ENCODE assay signal across 35 cellular contexts in the genomic region with DNA sequence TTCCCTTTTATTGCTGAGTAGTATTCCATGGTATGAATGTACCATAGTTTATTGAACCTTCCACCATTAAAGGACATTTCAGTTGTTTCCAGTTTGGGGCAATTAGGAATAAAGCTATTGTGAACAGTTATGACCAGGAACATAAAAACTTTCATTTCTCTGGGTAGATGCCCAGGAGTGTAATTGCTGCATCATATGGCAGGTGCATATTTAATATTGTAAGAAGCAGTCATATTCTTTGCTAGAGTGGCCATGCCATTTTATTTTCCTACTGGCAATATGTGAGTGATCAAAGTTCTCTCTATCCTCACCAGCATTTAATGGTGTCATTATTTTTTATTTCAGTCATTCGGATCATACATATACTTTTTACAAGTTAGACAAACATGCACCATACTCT.
"Had no signal": no experiment of that assay in that cellular context is flagged by ENCODE, and none has a peak within 500 bp of the region (broad histone marks: within the 10 kb centered on the region; RNA-seq: fewer than 3 reads in every experiment).

No MANE protein-coding gene starts in this region.

- H3K4me3 Mint-ChIP-seq: activated B cell treated with CpG ODN at 0.5 μM for 24 hours; activated CD4-positive, alpha-beta memory T cell treated with anti-CD3 and anti-CD28 coated beads for 36 hours; activated CD4-positive, alpha-beta T cell treated with anti-CD3 and anti-CD28 coated beads, Interleukin-2, amount 10 ng/mL, durations not matched to agents 24 days and 14 days; activated CD8-positive, alpha-beta T cell treated with anti-CD3 and anti-CD28 coated beads for 36 hours; activated naive CD4-positive, alpha-beta T cell treated with anti-CD3 and anti-CD28 coated beads for 36 hours; activated naive CD8-positive, alpha-beta T cell treated with anti-CD3 and anti-CD28 coated beads for 36 hours; activated T-cell treated with anti-CD3 and anti-CD28 coated beads, Interleukin-2, amount 50 U/mL, for 4 hours; activated T-cell treated with anti-CD3 and anti-CD28 coated beads, Interleukin-2, amount 50 U/mL, for 72 hours; activated T-helper 1 cell treated with anti-CD3 and anti-CD28 coated beads, Interleukin-12 subunit alpha, Interleukin-12 subunit beta, Interleukin-2, Interleukin-4 antibody, amounts not matched to agents 30 ng/mL and 10 ng/mL and 1 ng/mL, durations not matched to agents 14 hours and 24 hours and 36 hours; activated T-helper 17 cell treated with anti-CD3 and anti-CD28 coated beads, Interleukin-2, amount 50 U/mL, for 72 hours; T-cell; T-helper 17 cell had no signal

- H3K27ac Mint-ChIP-seq: activated B cell treated with CpG ODN at 0.5 μM for 24 hours; activated CD4-positive, alpha-beta memory T cell treated with anti-CD3 and anti-CD28 coated beads for 36 hours; activated CD4-positive, alpha-beta T cell treated with anti-CD3 and anti-CD28 coated beads, Interleukin-2, amount 10 ng/mL, durations not matched to agents 24 days and 14 days; activated CD8-positive, alpha-beta T cell treated with anti-CD3 and anti-CD28 coated beads for 36 hours; activated naive CD4-positive, alpha-beta T cell treated with anti-CD3 and anti-CD28 coated beads for 36 hours; activated naive CD4-positive, alpha-beta T cell treated with anti-CD3 and anti-CD28 coated beads, Interleukin-2, amount 50 U/mL, for 72 hours; activated naive CD8-positive, alpha-beta T cell treated with anti-CD3 and anti-CD28 coated beads for 36 hours; activated T-cell treated with anti-CD3 and anti-CD28 coated beads, Interleukin-2, amount 50 U/mL, for 72 hours; activated T-helper 1 cell treated with anti-CD3 and anti-CD28 coated beads, Interleukin-12 subunit alpha, Interleukin-12 subunit beta, Interleukin-2, Interleukin-4 antibody, amounts not matched to agents 30 ng/mL and 10 ng/mL and 1 ng/mL, durations not matched to agents 14 hours and 24 hours and 36 hours; activated T-helper 17 cell treated with anti-CD3 and anti-CD28 coated beads, Interleukin-2, amount 50 U/mL, for 72 hours; T-cell; T-helper 17 cell had no signal

- H3K27me3 ChIP-seq: adrenal gland, body of pancreas, brain microvascular endothelial cell, breast epithelium had no signal

- DNase-seq: activated B cell treated with CpG ODN at 0.5 μM for 24 hours; activated CD4-positive, alpha-beta memory T cell treated with anti-CD3 and anti-CD28 coated beads for 36 hours; activated CD4-positive, alpha-beta T cell treated with anti-CD3 and anti-CD28 coated beads for 4 hours; activated CD4-positive, alpha-beta T cell treated with anti-CD3 and anti-CD28 coated beads, Interleukin-2, amount 10 ng/mL, durations not matched to agents 24 days and 14 days; activated CD4-positive, alpha-beta T cell treated with anti-CD3 and anti-CD28 coated beads, Interleukin-2, amount 50 U/mL, for 1 hour; activated CD4-positive, alpha-beta T cell treated with anti-CD3 and anti-CD28 coated beads, Interleukin-2, amount 50 U/mL, for 4 hours; activated CD4-positive, CD25-positive, alpha-beta regulatory T cell treated with anti-CD3 and anti-CD28 coated beads, Interleukin-2, amount 50 U/mL, for 72 hours; activated CD8-positive, alpha-beta memory T cell treated with anti-CD3 and anti-CD28 coated beads, Interleukin-2, amount 50 U/mL, for 4 hours; activated CD8-positive, alpha-beta T cell treated with anti-CD3 and anti-CD28 coated beads for 36 hours; activated effector memory CD4-positive, alpha-beta T cell treated with anti-CD3 and anti-CD28 coated beads, Interleukin-2, amount 50 U/mL, for 16 hours; activated gamma-delta T cell treated with Interleukin-2 at 50 U/mL for 16 hours; activated naive CD4-positive, alpha-beta T cell; activated naive CD4-positive, alpha-beta T cell treated with anti-CD3 and anti-CD28 coated beads for 36 hours; activated naive CD4-positive, alpha-beta T cell treated with anti-CD3 and anti-CD28 coated beads, Interleukin-2, amount 50 U/mL, for 16 hours; activated naive CD8-positive, alpha-beta T cell treated with anti-CD3 and anti-CD28 coated beads for 36 hours; activated T-cell treated with anti-CD3 and anti-CD28 coated beads for 4 hours; activated T-cell treated with anti-CD3 and anti-CD28 coated beads, Interleukin-2, amount 50 U/mL, for 1 hour; activated T-cell treated with anti-CD3 and anti-CD28 coated beads, Interleukin-2, amount 50 U/mL, for 4 hours; activated T-cell treated with anti-CD3 and anti-CD28 coated beads, Interleukin-2, amount 50 U/mL, for 72 hours; amniotic stem cell; aorta; body of pancreas; brain microvascular endothelial cell; central memory CD4-positive, alpha-beta T cell; T-cell; T-helper 17 cell; T-helper 9 cell had no signal

- H3K9me3 ChIP-seq: adrenal gland, body of pancreas, breast epithelium had no signal

- ATAC-seq: activated CD8-positive, alpha-beta T cell treated with anti-CD3 and anti-CD28 coated beads for 36 hours; activated naive CD4-positive, alpha-beta T cell treated with anti-CD3 and anti-CD28 coated beads, Interleukin-2, amount 50 U/mL, for 72 hours; activated T-cell treated with anti-CD3 and anti-CD28 coated beads, Interleukin-2, amount 50 U/mL, for 4 hours; activated T-cell treated with anti-CD3 and anti-CD28 coated beads, Interleukin-2, amount 50 U/mL, for 72 hours; activated T-helper 17 cell treated with anti-CD3 and anti-CD28 coated beads, Interleukin-2, amount 50 U/mL, for 72 hours; body of pancreas; T-cell; T-helper 17 cell had no signal

- H3K27ac ChIP-seq: adrenal gland, body of pancreas, brain microvascular endothelial cell, breast epithelium, VCaP had no signal

- H3K4me1 ChIP-seq: body of pancreas, breast epithelium had no signal

- H3K36me3 ChIP-seq: adrenal gland, brain microvascular endothelial cell, breast epithelium had no signal

- H3K9me3 Mint-ChIP-seq: activated B cell treated with CpG ODN at 0.5 μM for 24 hours; activated CD4-positive, alpha-beta memory T cell treated with anti-CD3 and anti-CD28 coated beads for 36 hours; activated CD4-positive, alpha-beta T cell treated with anti-CD3 and anti-CD28 coated beads, Interleukin-2, amount 10 ng/mL, durations not matched to agents 24 days and 14 days; activated CD8-positive, alpha-beta T cell treated with anti-CD3 and anti-CD28 coated beads for 36 hours; activated naive CD4-positive, alpha-beta T cell treated with anti-CD3 and anti-CD28 coated beads for 36 hours; activated naive CD4-positive, alpha-beta T cell treated with anti-CD3 and anti-CD28 coated beads, Interleukin-2, amount 50 U/mL, for 72 hours; activated naive CD8-positive, alpha-beta T cell treated with anti-CD3 and anti-CD28 coated beads for 36 hours; activated T-cell treated with anti-CD3 and anti-CD28 coated beads, Interleukin-2, amount 50 U/mL, for 4 hours; activated T-cell treated with anti-CD3 and anti-CD28 coated beads, Interleukin-2, amount 50 U/mL, for 72 hours; activated T-helper 1 cell treated with anti-CD3 and anti-CD28 coated beads, Interleukin-12 subunit alpha, Interleukin-12 subunit beta, Interleukin-2, Interleukin-4 antibody, amounts not matched to agents 30 ng/mL and 10 ng/mL and 1 ng/mL, durations not matched to agents 14 hours and 24 hours and 36 hours; activated T-helper 17 cell treated with anti-CD3 and anti-CD28 coated beads, Interleukin-2, amount 50 U/mL, for 72 hours; T-cell had no signal

- H3K4me3 ChIP-seq: adrenal gland, body of pancreas, breast epithelium had no signal

- H3K36me3 Mint-ChIP-seq: activated CD4-positive, alpha-beta memory T cell treated with anti-CD3 and anti-CD28 coated beads for 36 hours; activated naive CD4-positive, alpha-beta T cell treated with anti-CD3 and anti-CD28 coated beads, Interleukin-2, amount 50 U/mL, for 72 hours; activated naive CD8-positive, alpha-beta T cell treated with anti-CD3 and anti-CD28 coated beads for 36 hours had no signal

- H3K4me1 Mint-ChIP-seq: activated CD4-positive, alpha-beta T cell treated with anti-CD3 and anti-CD28 coated beads, Interleukin-2, amount 10 ng/mL, durations not matched to agents 24 days and 14 days; activated naive CD8-positive, alpha-beta T cell treated with anti-CD3 and anti-CD28 coated beads for 36 hours; activated T-helper 17 cell treated with anti-CD3 and anti-CD28 coated beads, Interleukin-2, amount 50 U/mL, for 72 hours; T-cell had no signal

- FAIRE-seq: astrocyte, TTC549 had no signal
